1 cellular context compared by ENCODE assay signal in genomic region chr20:13006825-13007224, GRCh38.
A peak's percentile ranks its signal among the peaks of the same experiment; 100 is the strongest.
TF ChIP-seq lines count a peak whose summit lies in the region.

No MANE protein-coding gene starts in this region.

TF ChIP-seq in IMR-90, 13 proteins besides CTCF, POLR2A, EP300 and RAD21 (continued from another document):
- TF ChIP-seq ELK1 (IDR thresholded peaks at IDR 0.05; ENCODE audit: borderline replicate concordance, low read depth, low read length) (no peak), MXI1 (IDR thresholded peaks at IDR 0.05; ENCODE audit: borderline replicate concordance, low read depth, low read length) (no peak), MAZ (IDR thresholded peaks at IDR 0.05; ENCODE audit: borderline replicate concordance, low read depth, low read length) (no peak), NFE2L2 (IDR thresholded peaks at IDR 0.05; ENCODE audit: low read depth, low read length) (no peak), FOS (IDR thresholded peaks at IDR 0.05; ENCODE audit: low read depth, low read length) (peak; percentile 81), MAFK (IDR thresholded peaks at IDR 0.05; ENCODE audit: low read depth, low read length) (no peak), BHLHE40 (IDR thresholded peaks at IDR 0.05; ENCODE audit: low read depth, low read length) (0 out of 2 replicates have a peak, but pooled peaks have one; percentile 23)
- TF ChIP-seq, protein P1, sequence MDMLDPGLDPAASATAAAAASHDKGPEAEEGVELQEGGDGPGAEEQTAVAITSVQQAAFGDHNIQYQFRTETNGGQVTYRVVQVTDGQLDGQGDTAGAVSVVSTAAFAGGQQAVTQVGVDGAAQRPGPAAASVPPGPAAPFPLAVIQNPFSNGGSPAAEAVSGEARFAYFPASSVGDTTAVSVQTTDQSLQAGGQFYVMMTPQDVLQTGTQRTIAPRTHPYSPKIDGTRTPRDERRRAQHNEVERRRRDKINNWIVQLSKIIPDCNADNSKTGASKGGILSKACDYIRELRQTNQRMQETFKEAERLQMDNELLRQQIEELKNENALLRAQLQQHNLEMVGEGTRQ (IDR thresholded peaks at IDR 0.05; ENCODE audit: low read depth, low read length), result no peak
